In genomic region chr16:31114468-31114867, GRCh38 we compare ENCODE assay signal across 15 cellular contexts. TPM values are rescaled to one million over a fixed set of nuclear protein-coding genes. Genes with fewer than 3 reads are reported as not detected.
DNase-seq lines count a peak whose midpoint lies in the region; ATAC-seq and TF ChIP-seq lines count a peak whose summit lies in the region.
"Had no signal": no experiment of that assay in that cellular context is flagged by ENCODE, and none has a peak within 500 bp of the region (broad histone marks: within the 10 kb centered on the region; RNA-seq: fewer than 3 reads in every experiment).

No MANE protein-coding gene starts in this region.

- TF ChIP-seq POLR2A in upper lobe of left lung (IDR thresholded peaks at IDR 0.05), result no peak

- TF ChIP-seq EP300 in upper lobe of left lung (IDR thresholded peaks at IDR 0.05), result no peak

- no peaks in the 10 kb centered on the region for H3K9me3 ChIP-seq in left ventricle myocardium inferior (replicated peaks)
- H3K9me3 ChIP-seq in colonic mucosa, result no peaks in the 10 kb centered on the region
- H3K9me3 ChIP-seq in upper lobe of left lung, result no peaks in the 10 kb centered on the region
- no peaks in the 10 kb centered on the region for H3K9me3 ChIP-seq in GM23248 (ENCODE audit: low read depth)

- no peak for DNase-seq in left ventricle myocardium inferior
- no peak for DNase-seq in cardiac septum (ENCODE audit: low spot score)
- DNase-seq in colonic mucosa, result no peak
- no peak for DNase-seq in nephron progenitor cell
- DNase-seq in upper lobe of left lung, result no peak
- DNase-seq in GM23248, result no peak
- DNase-seq in GM10266 (ENCODE audit: extremely low spot score), result no peak
- DNase-seq: activated T-cell treated with anti-CD3 and anti-CD28 coated beads, Interleukin-2, amount 50 U/mL, for 1 hour; amniotic stem cell; NCI-H1092 treated with DMSO at 0.1 percent for 48 hours; T-helper 17 cell had no signal

- H4K20me1 ChIP-seq in GM23248 (ENCODE audit: insufficient read depth), result no peaks in the 10 kb centered on the region

- no peaks in the 10 kb centered on the region for H3K9me2 ChIP-seq in GM23248 (ENCODE audit: insufficient read depth)

- peaks cover 18% of the 10 kb centered on the region for H3K79me2 ChIP-seq in GM23248 (ENCODE audit: insufficient read depth)

- H3K4me3 ChIP-seq in left ventricle myocardium inferior (no peak overlapping the region), colonic mucosa (no peak overlapping the region), upper lobe of left lung (no peak overlapping the region), GM23248 (no peak overlapping the region)

- peaks cover 16% of the 10 kb centered on the region for H3K36me3 Mint-ChIP-seq in nephron progenitor cell (ENCODE audit: low read depth)

- H3K4me1 Mint-ChIP-seq in nephron progenitor cell, result peaks cover 19% of the 10 kb centered on the region

- H3K27ac ChIP-seq in left ventricle myocardium inferior (replicated peaks) (peak overlapping the region; percentile 99), colonic mucosa (peak overlapping the region; percentile 71), upper lobe of left lung (peak overlapping the region in 3 of 4 donors; percentile 60 to 84 (median 64)), GM23248 (no peak overlapping the region)

- peaks cover 2% of the 10 kb centered on the region for H3K27me3 Mint-ChIP-seq in nephron progenitor cell (ENCODE audit: low read depth, poor library complexity)
- H3K27me3 Mint-ChIP-seq: T-helper 17 cell had no signal

- H3K9ac ChIP-seq in colonic mucosa (ENCODE audit: low read depth in 2 of 2, low read length in 2 of 2) (peak overlapping the region in 1 of 2 donors; percentile 34), GM23248 (no peak overlapping the region)

- H3K36me3 ChIP-seq in left ventricle myocardium inferior, result peaks cover 37% of the 10 kb centered on the region
- no peaks in the 10 kb centered on the region for H3K36me3 ChIP-seq in colonic mucosa
- H3K36me3 ChIP-seq in upper lobe of left lung, result peaks cover 11 to 42% (median 32%) of the 10 kb centered on the region in 4 donors
- peaks cover 18% of the 10 kb centered on the region; the same call in 1 of the 2 replicates for H3K36me3 ChIP-seq in GM23248 (ENCODE audit: low read depth)

- H3K27ac Mint-ChIP-seq in nephron progenitor cell, result peak overlapping the region; percentile 92
- H3K27ac Mint-ChIP-seq: T-helper 17 cell had no signal

- H3K4me3 Mint-ChIP-seq in nephron progenitor cell, result no peak overlapping the region
- H3K4me3 Mint-ChIP-seq: T-helper 17 cell had no signal

- TF ChIP-seq CTCF in left ventricle myocardium inferior (IDR thresholded peaks at IDR 0.05; ENCODE audit: borderline replicate concordance) (no peak), colonic mucosa (IDR thresholded peaks at IDR 0.05) (no peak), nephron progenitor cell (IDR thresholded peaks at IDR 0.05) (no peak), upper lobe of left lung (IDR thresholded peaks at IDR 0.05) (no peak), GM10266 (IDR thresholded peaks at IDR 0.05; ENCODE audit: control insufficient read depth, insufficient read depth, low read depth, missing control alignments) (no peak)

- H3K4me2 ChIP-seq in GM23248 (ENCODE audit: unreplicated experiment), result no peak overlapping the region

- peaks cover 69% of the 10 kb centered on the region for H3K4me1 ChIP-seq in left ventricle myocardium inferior
- peaks cover 3% of the 10 kb centered on the region for H3K4me1 ChIP-seq in colonic mucosa
- H3K4me1 ChIP-seq in upper lobe of left lung, result peaks cover 21 to 53% (median 28%) of the 10 kb centered on the region in 4 donors
- peaks cover 14% of the 10 kb centered on the region for H3K4me1 ChIP-seq in GM23248 (ENCODE audit: insufficient read depth)

- H3K27me3 ChIP-seq in left ventricle myocardium inferior (ENCODE audit: low read depth) (no peaks in the 10 kb centered on the region), colonic mucosa (no peaks in the 10 kb centered on the region), upper lobe of left lung (no peaks in the 10 kb centered on the region), GM23248 (replicated peaks; ENCODE audit: insufficient read depth) (no peaks in the 10 kb centered on the region)

- H3K9me3 Mint-ChIP-seq in nephron progenitor cell, result no peaks in the 10 kb centered on the region

- H2AFZ ChIP-seq in GM23248, result no peak overlapping the region

- H3F3A ChIP-seq in GM23248 (ENCODE audit: insufficient read depth), result peaks cover 30% of the 10 kb centered on the region

- 80 to 83% methylated on average over 8 of the region's 8 CpGs for WGBS in upper lobe of left lung, 2 donors
- WGBS in GM23248 (ENCODE audit: low coverage in 1 of 2, low lambda C conversion rate in 2 of 2, missing lambda C conversion rate in 2 of 2), 2 experiments, result 44 to 46% methylated on average over 8 of the region's 8 CpGs

- in situ Hi-C loops in GM23248 (cut with MboI), result no loop called here

- intact Hi-C loops in left ventricle myocardium inferior (cut with micrococcal nuclease), result no loop called here
- intact Hi-C loops in cardiac septum (cut with DNase I), result loop anchor here (10.0 kb wide), 1 partner anchor 70 kb away; the partner anchor contains the start of gene FUS
- intact Hi-C loops in colonic mucosa (cut with DNase I), result no loop called here

- no peak for ATAC-seq in upper lobe of left lung (ENCODE audit: low FRiP score in 2 of 2)
- ATAC-seq in GM21786 (IDR thresholded peaks at IDR 0.05; ENCODE audit: unreplicated experiment), result no peak
- ATAC-seq: esophagus mucosa, Right ventricle myocardium inferior, T-helper 17 cell had no signal

RNA-seq across cellular contexts. Expression of gene KAT8, which starts 3.0 kb away (rescaled TPM):
- total RNA-seq in left ventricle myocardium inferior (72.0 TPM), cardiac septum (56.5 TPM), colonic mucosa (10 to 100 TPM; 42.2 to 69.5 TPM), upper lobe of left lung (100 to 1,000 TPM in 1 of 6 donors, 10 to 100 TPM in 5; 73.9 to 144 (median 83.6) TPM)
- total RNA-seq in GM23248 (2014; rRNA removed; shearing (Covaris generic)), result 27.8 and 50.9 TPM in 2 replicates
- 18.4 and 19.3 TPM in 2 replicates for polyA plus RNA-seq in GM23248 (2016; fragmentation: Nextera tagmentation; extraction: Ambion mirVana)

RNA-seq across cellular contexts. Expression of gene BCKDK, which starts 6.3 kb away (rescaled TPM):
- total RNA-seq in left ventricle myocardium inferior (75.9 TPM), cardiac septum (56.4 TPM), colonic mucosa (10 to 100 TPM; 41.3 to 43.4 TPM), upper lobe of left lung (10 to 100 TPM; 23.2 to 64.4 (median 39.3) TPM)
- 42.1 and 71.4 TPM in 2 replicates for total RNA-seq in GM23248 (2014; rRNA removed; shearing (Covaris generic))
- polyA plus RNA-seq in GM23248 (2016; fragmentation: Nextera tagmentation; extraction: Ambion mirVana), result 108 and 114 TPM in 2 replicates

RNA-seq across cellular contexts. Expression of gene VKORC1, which starts 19.9 kb away (rescaled TPM):
- total RNA-seq in left ventricle myocardium inferior (39.5 TPM), cardiac septum (42.1 TPM), colonic mucosa (10 to 100 TPM; 39.5 to 50.3 TPM), upper lobe of left lung (100 to 1,000 TPM in 1 of 6 donors, 10 to 100 TPM in 5; 37.7 to 105 (median 61.4) TPM)
- total RNA-seq in GM23248 (2014; rRNA removed; shearing (Covaris generic)), result 444 and 480 TPM in 2 replicates
- polyA plus RNA-seq in GM23248 (2016; fragmentation: Nextera tagmentation; extraction: Ambion mirVana), result 535 and 542 TPM in 2 replicates

RNA-seq across cellular contexts. Expression of gene PRSS8, which starts 21.1 kb away (rescaled TPM):
- total RNA-seq in left ventricle myocardium inferior (not detected), cardiac septum (not detected), colonic mucosa (100 to 1,000 TPM; 337 to 347 TPM), upper lobe of left lung (100 to 1,000 TPM in 3 of 6 donors, 10 to 100 TPM in 3; 59.7 to 155 (median 109) TPM)
- total RNA-seq in GM23248 (2014; rRNA removed; shearing (Covaris generic)), result not detected in 2 replicates
- not detected in 2 replicates for polyA plus RNA-seq in GM23248 (2016; fragmentation: Nextera tagmentation; extraction: Ambion mirVana)
- total RNA-seq: pulmonary artery endothelial cell, Right ventricle myocardium inferior, T-helper 17 cell had no signal

RNA-seq across cellular contexts. Expression of gene PRSS53, which starts 25.7 kb away (rescaled TPM):
- 1.2 TPM for total RNA-seq in left ventricle myocardium inferior
- 0.59 TPM for total RNA-seq in cardiac septum
- total RNA-seq in colonic mucosa, result 1 to 10 TPM in 1 of 2 donors, under 1 TPM in 1; 0.77 to 2.6 TPM
- 1 to 10 TPM in 5 of 6 donors, under 1 TPM in 1; 0.91 to 8.4 (median 3.0) TPM for total RNA-seq in upper lobe of left lung
- total RNA-seq in GM23248 (2014; rRNA removed; shearing (Covaris generic)), result 7.0 and 10.5 TPM in 2 replicates
- polyA plus RNA-seq in GM23248 (2016; fragmentation: Nextera tagmentation; extraction: Ambion mirVana), result 0.84 and 0.95 TPM in 2 replicates
